9 cellular contexts compared by ENCODE assay signal in the genomic region with DNA sequence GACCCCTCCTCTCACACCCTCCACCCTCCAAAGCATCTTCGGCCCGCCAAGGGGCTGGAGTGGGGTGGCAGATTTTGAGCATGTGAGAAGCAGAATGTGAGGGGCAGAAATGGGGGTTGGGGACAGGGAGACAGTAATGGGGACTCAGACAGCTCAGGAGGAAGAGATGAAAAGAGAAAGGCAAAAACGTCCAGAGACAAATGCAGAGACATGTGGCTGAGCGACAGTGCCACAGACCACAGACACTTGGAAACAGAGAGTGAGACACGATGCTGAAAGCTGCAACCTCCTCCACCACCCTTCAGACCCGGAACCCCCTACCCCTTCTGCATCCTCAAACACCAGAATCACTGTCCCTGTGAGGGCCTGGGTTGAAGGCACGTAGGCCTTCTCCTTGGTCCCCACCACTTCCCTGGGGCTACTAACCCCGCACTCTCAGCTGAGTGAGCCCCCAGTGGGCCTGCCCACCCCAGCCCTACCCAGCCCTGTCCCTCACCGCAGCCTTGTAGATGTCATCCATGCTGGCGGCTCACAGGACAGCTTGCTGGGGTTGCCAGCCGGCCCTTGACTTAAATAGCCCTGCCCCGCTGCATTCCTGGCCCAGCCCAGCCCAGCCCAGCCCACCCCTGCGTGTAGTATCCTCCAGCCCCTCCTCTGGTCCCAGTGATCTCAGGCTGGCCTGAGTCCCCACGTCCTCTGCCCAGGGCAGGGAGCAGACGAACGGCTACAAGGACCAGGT. TPM values are rescaled to one million over a fixed set of nuclear protein-coding genes. Genes with fewer than 3 reads are reported as not detected.
DNase-seq lines count a peak whose midpoint lies in the region; ATAC-seq, FAIRE-seq and TF ChIP-seq lines count a peak whose summit lies in the region.
"Had no signal": no experiment of that assay in that cellular context is flagged by ENCODE, and none has a peak within 500 bp of the region (broad histone marks: within the 10 kb centered on the region; RNA-seq: fewer than 3 reads in every experiment).

Gene TNNC1 (minus strand): TSS at position 546 of the 739 bp plus-strand sequence. CDS start 26 bp downstream, at position 520.

- peaks cover 22% of the 10 kb centered on the region for H3F3A ChIP-seq in neural progenitor cell (ENCODE audit: low read depth)

- peak within 1 kb of the TSS; percentile 94 for H3K27ac ChIP-seq in CD4-positive, CD25-positive, alpha-beta regulatory T cell (ENCODE audit: insufficient read depth, low read length, poor library complexity, severe bottlenecking)
- H3K27ac ChIP-seq in OCI-LY7 (ENCODE audit: low read depth, low read length, poor library complexity, severe bottlenecking): peak within 1 kb of the TSS; percentile 28
- H3K27ac ChIP-seq in neural progenitor cell: no peak within 1 kb of the TSS

- no peak within 1 kb of the TSS for H3K9ac ChIP-seq in neural progenitor cell

- no peak for FAIRE-seq in D721Med (lab: Jason Lieb, UNC)

- no TSS peak for BruUV-seq in OCI-LY7 (replicated peaks; lab: Mats Ljungman, UMichigan)

- H3K27me3 ChIP-seq in CD4-positive, CD25-positive, alpha-beta regulatory T cell (ENCODE audit: control insufficient read depth, insufficient read depth, low read length): no peaks in the 10 kb centered on the region
- no peaks in the 10 kb centered on the region for H3K27me3 ChIP-seq in neural progenitor cell

- no peaks in the 10 kb centered on the region for H4K20me1 ChIP-seq in OCI-LY7 (ENCODE audit: insufficient read depth, low read length)
- peaks cover 19% of the 10 kb centered on the region for H4K20me1 ChIP-seq in neural progenitor cell (ENCODE audit: low read depth)

- peaks cover 10% of the 10 kb centered on the region for H3K36me3 ChIP-seq in CD4-positive, CD25-positive, alpha-beta regulatory T cell (ENCODE audit: control insufficient read depth, insufficient read depth, low read length)
- peaks cover 13% of the 10 kb centered on the region for H3K36me3 ChIP-seq in OCI-LY7 (ENCODE audit: insufficient read depth, low read length)
- peaks cover 10% of the 10 kb centered on the region for H3K36me3 ChIP-seq in neural progenitor cell

- DNase-seq in CD4-positive, CD25-positive, alpha-beta regulatory T cell: no peak
- DNase-seq in OCI-LY7 (ENCODE audit: low spot score): no peak
- DNase-seq in epithelial cell of esophagus (ENCODE audit: low read depth): no peak
- DNase-seq in neural progenitor cell (ENCODE audit: low spot score): peak; percentile 81
- no peak for DNase-seq in activated gamma-delta T cell (lab: John Stamatoyannopoulos, UW)
- no peak for DNase-seq in NCI-H226
- DNase-seq in D721Med (ENCODE audit: insufficient read length, low spot score): no peak
- DNase-seq: nucleus accumbens had no signal

- H3K27ac Mint-ChIP-seq in CD4-positive, CD25-positive, alpha-beta regulatory T cell: peak within 1 kb of the TSS; percentile 99 to 100 (median 100)
- H3K27ac Mint-ChIP-seq in neural progenitor cell: peak within 1 kb of the TSS; percentile 87

- no peaks in the 10 kb centered on the region for H3K9me2 ChIP-seq in OCI-LY7 (ENCODE audit: insufficient read depth, low read length)

- no peak for TF ChIP-seq CTCF in OCI-LY7 (conservative IDR thresholded peaks at IDR 0.05; ENCODE audit: low read length)
- no peak for TF ChIP-seq CTCF in epithelial cell of esophagus (IDR thresholded peaks at IDR 0.05; ENCODE audit: insufficient read depth, low read depth, low read length, missing control alignments)
- no peak for TF ChIP-seq CTCF in neural progenitor cell (IDR thresholded peaks at IDR 0.05)
- TF ChIP-seq CTCF in D721Med (IDR thresholded peaks at IDR 0.05; ENCODE audit: insufficient read depth, missing control alignments): no peak

- H3K4me2 ChIP-seq in OCI-LY7 (ENCODE audit: low read length): peak within 1 kb of the TSS; percentile 94
- H3K4me2 ChIP-seq in neural progenitor cell: no peak within 1 kb of the TSS

- intact Hi-C loops in OCI-LY7 (cut with micrococcal nuclease; ENCODE audit: unreplicated experiment): no loop called here

- ATAC-seq in CD4-positive, CD25-positive, alpha-beta regulatory T cell (ENCODE audit: low read depth in 2 of 2): no peak
- no peak for ATAC-seq in GM21390 (IDR thresholded peaks at IDR 0.05; ENCODE audit: unreplicated experiment)

- no peaks in the 10 kb centered on the region for H3K9me3 ChIP-seq in CD4-positive, CD25-positive, alpha-beta regulatory T cell (ENCODE audit: control insufficient read depth in 2 of 2, low read length in 2 of 2)
- no peaks in the 10 kb centered on the region for H3K9me3 ChIP-seq in OCI-LY7 (ENCODE audit: low read length)
- no peaks in the 10 kb centered on the region for H3K9me3 ChIP-seq in neural progenitor cell (ENCODE audit: low read depth)

- H3K27me3 Mint-ChIP-seq in CD4-positive, CD25-positive, alpha-beta regulatory T cell: peaks cover 5% of the 10 kb centered on the region
- peaks cover 19% of the 10 kb centered on the region for H3K27me3 Mint-ChIP-seq in neural progenitor cell (ENCODE audit: insufficient read depth, low read depth)

- peaks cover 39% of the 10 kb centered on the region for H3K4me1 ChIP-seq in CD4-positive, CD25-positive, alpha-beta regulatory T cell (ENCODE audit: control insufficient read depth, insufficient read depth, low read length, poor library complexity, severe bottlenecking)
- H3K4me1 ChIP-seq in OCI-LY7 (ENCODE audit: insufficient read depth, low read length, poor library complexity, severe bottlenecking) (peaks cover 31% of the 10 kb centered on the region), neural progenitor cell (peaks cover 32% of the 10 kb centered on the region)

- H3K4me3 Mint-ChIP-seq in CD4-positive, CD25-positive, alpha-beta regulatory T cell: peak within 1 kb of the TSS; percentile 94 to 97 (median 94)
- peak within 1 kb of the TSS; percentile 97 for H3K4me3 Mint-ChIP-seq in neural progenitor cell

- peaks cover 0 to 2% (median 0%) of the 10 kb centered on the region in 7 donors for H3K9me3 Mint-ChIP-seq in CD4-positive, CD25-positive, alpha-beta regulatory T cell
- no peaks in the 10 kb centered on the region for H3K9me3 Mint-ChIP-seq in neural progenitor cell

- POLR2A ChIA-PET in OCI-LY7 (lab: Charles Lee): interaction anchor here (0.6 to 1.2 kb wide), 2 partner anchors 33 to 311 kb away, joined by 3 to 5 read pairs; no protein-coding TSS in a partner anchor

- H3K36me3 Mint-ChIP-seq in CD4-positive, CD25-positive, alpha-beta regulatory T cell: peaks cover 5% of the 10 kb centered on the region
- H3K36me3 Mint-ChIP-seq in neural progenitor cell: peaks cover 12% of the 10 kb centered on the region

- H3K79me2 ChIP-seq in OCI-LY7 (ENCODE audit: insufficient read depth, low read depth, low read length): peaks cover 13% of the 10 kb centered on the region; the same call in 1 of the 2 replicates
- peaks cover 32% of the 10 kb centered on the region for H3K79me2 ChIP-seq in neural progenitor cell (ENCODE audit: low read depth)

- peak within 1 kb of the TSS; percentile 81 for H3K4me3 ChIP-seq in CD4-positive, CD25-positive, alpha-beta regulatory T cell (ENCODE audit: low read depth, low read length)
- H3K4me3 ChIP-seq in OCI-LY7 (ENCODE audit: low read depth, low read length, poor library complexity, severe bottlenecking): peak within 1 kb of the TSS; percentile 99
- peak within 1 kb of the TSS; percentile 79 for H3K4me3 ChIP-seq in epithelial cell of esophagus (ENCODE audit: low read length)
- H3K4me3 ChIP-seq in neural progenitor cell: no peak within 1 kb of the TSS

- CTCF ChIA-PET in OCI-LY7 (lab: Charles Lee; ENCODE audit: unreplicated experiment): interaction anchor here (1.0 to 1.1 kb wide), 2 partner anchors 17 to 41 kb away, joined by 3 to 4 read pairs; no protein-coding TSS in a partner anchor

- H3K4me1 Mint-ChIP-seq in CD4-positive, CD25-positive, alpha-beta regulatory T cell: peaks cover 0 to 35% (median 26%) of the 10 kb centered on the region in 4 donors
- peaks cover 41% of the 10 kb centered on the region for H3K4me1 Mint-ChIP-seq in neural progenitor cell

- H2AFZ ChIP-seq in OCI-LY7 (ENCODE audit: low read length) (peak within 1 kb of the TSS; percentile 71; the same call in 1 of the 2 replicates), neural progenitor cell (replicated peaks) (no peak within 1 kb of the TSS)

RNA-seq across cellular contexts. Expression of gene TNNC1, which starts in this region (rescaled TPM):
- 3.9 TPM for total RNA-seq in CD4-positive, CD25-positive, alpha-beta regulatory T cell
- 1 to 10 TPM in 1 of 4 donors, under 1 TPM in 3; 0.38 to 1.1 (median 0.52) TPM for polyA plus RNA-seq in CD4-positive, CD25-positive, alpha-beta regulatory T cell
- 0.57 and 0.90 TPM in 2 replicates for total RNA-seq in OCI-LY7 (2014; rRNA removed; shearing (Covaris generic))
- total RNA-seq in OCI-LY7 (2022) (3.2 and 5.0 TPM in 2 replicates), neural progenitor cell (ENCODE audit: low replicate concordance) (0.67 and 5.8 TPM in 2 replicates)
